In the genomic region with DNA sequence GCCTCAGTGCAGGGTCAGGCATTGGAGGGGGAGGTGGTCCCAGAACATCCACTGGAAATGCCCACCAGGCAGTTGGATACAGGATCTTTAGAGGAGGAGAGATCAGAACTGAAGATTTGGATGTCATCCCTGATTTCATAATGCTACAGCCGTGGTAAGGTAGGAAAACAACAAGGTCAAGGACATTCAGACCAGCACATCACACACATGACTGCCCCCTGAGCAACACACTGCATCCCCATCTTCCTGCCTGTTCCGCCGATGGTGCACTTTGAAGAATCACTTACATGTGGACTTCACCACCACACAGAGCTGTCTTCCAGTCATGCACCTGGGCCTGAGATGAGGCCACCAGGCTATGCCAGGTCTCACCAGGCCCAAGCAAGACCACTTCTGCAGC, we compare ENCODE assay signal across 23 cellular contexts.
"Had no signal": no experiment of that assay in that cellular context is flagged by ENCODE, and none has a peak within 500 bp of the region (broad histone marks: within the 10 kb centered on the region; RNA-seq: fewer than 3 reads in every experiment).

No MANE protein-coding gene starts in this region.

- FAIRE-seq: astrocyte, kidney, pancreas had no signal

- H3K36me3 ChIP-seq: adrenal gland, breast epithelium, pancreas had no signal

- H3K9me3 ChIP-seq: adrenal gland, breast epithelium, pancreas, psoas muscle, thoracic aorta, upper lobe of left lung had no signal

- H3K27ac ChIP-seq: breast epithelium, coronary artery, pancreas, psoas muscle, SK-N-MC, thoracic aorta, upper lobe of left lung, VCaP had no signal

- H3K27me3 ChIP-seq: adrenal gland, breast epithelium, pancreas, upper lobe of left lung had no signal

- H3K4me3 ChIP-seq: adrenal gland, breast epithelium, coronary artery, pancreas, psoas muscle, SK-N-MC, thoracic aorta, upper lobe of left lung had no signal

- H3K4me1 ChIP-seq: pancreas had no signal

- DNase-seq: activated CD4-positive, alpha-beta T cell treated with anti-CD3 and anti-CD28 coated beads, Interleukin-2, amount 50 U/mL, for 1 hour; activated CD4-positive, CD25-positive, alpha-beta regulatory T cell treated with anti-CD3 and anti-CD28 coated beads, Interleukin-2, amount 50 U/mL, for 72 hours; activated gamma-delta T cell treated with Interleukin-2 at 50 U/mL for 16 hours; activated T-cell treated with anti-CD3 and anti-CD28 coated beads, Interleukin-2, amount 50 U/mL, for 1 hour; adrenal gland; endodermal cell; left ventricle myocardium superior; mammary epithelial cell; natural killer cell; psoas muscle; stimulated activated CD4-positive, alpha-beta T cell treated with anti-CD3 and anti-CD28 coated beads, Interleukin-2, amount 100 ng/mL, for 48 hours; stimulated activated CD8-positive, alpha-beta memory T cell treated with anti-CD3 and anti-CD28 coated beads, Interleukin-4, amount 100 ng/mL, for 48 hours; stimulated activated naive B cell treated with anti-CD40 and anti-IgM and Interleukin-4, amounts not matched to agents 10 μg/mL and 1 μg/mL and 100 μg/mL, for 72 hours; SW 1271; upper lobe of left lung had no signal

- ATAC-seq: left ventricle myocardium superior; natural killer cell; psoas muscle; stimulated activated naive B cell treated with anti-CD40 and anti-IgM and Interleukin-4, amounts not matched to agents 10 μg/mL and 1 μg/mL and 100 μg/mL, for 72 hours had no signal
